In the genomic region with DNA sequence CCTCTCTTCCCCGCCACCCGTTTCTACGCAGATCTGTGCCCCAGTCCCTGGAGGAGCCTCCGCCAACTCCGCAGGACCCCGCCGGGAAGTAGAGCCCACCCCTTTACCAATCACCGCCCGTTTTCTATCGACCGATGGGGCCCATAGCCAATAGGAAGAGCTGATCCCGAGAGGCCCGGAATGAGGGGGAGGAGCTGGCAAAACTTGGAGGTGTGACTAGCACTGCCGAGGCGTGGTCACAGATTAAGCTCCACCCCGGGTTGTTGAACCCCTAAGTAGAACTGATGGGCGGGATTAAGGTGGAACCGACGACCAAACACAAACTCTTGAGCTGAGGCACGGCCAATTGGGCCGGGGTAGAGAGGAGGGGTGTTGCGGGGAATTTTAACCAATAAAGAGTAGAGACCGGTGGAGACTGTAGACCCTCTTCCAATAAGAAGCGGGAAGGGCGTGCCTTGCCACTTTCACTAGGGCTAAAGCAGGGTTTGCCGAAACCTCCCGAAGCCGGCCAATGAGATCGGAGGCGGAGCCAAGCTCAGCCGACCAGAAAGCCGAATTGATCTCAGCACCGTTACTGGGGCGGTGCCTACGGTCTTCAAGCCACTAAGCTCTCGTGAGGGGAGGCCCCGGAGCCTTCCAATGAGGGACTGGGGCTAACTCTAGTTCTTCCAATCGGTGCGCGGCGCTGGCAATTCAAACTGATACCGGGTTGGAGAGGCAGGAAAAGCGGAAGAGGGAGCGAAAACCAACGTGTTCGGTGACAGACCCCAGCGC, we compare ENCODE assay signal across 8 cellular contexts. TPM values are rescaled to one million over a fixed set of nuclear protein-coding genes. Genes with fewer than 3 reads are reported as not detected.
DNase-seq lines count a peak whose midpoint lies in the region; ATAC-seq, FAIRE-seq and TF ChIP-seq lines count a peak whose summit lies in the region.
"Not testable (repeated sequence)": the region's sequence is repeated elsewhere in the genome, so short reads cannot be mapped to it uniquely, and the experiment has no call there.

A gene (plus strand): TSS at position 691 of the 774 bp plus-strand sequence. CDS start 874 bp downstream, outside the sequence.
A gene (minus strand): TSS at position 45 of the 774 bp plus-strand sequence. CDS start 2,427 bp downstream, outside the sequence.

- no CpG with 5 or more reads among the region's 47 CpGs for WGBS in esophagus muscularis mucosa
- no CpG with 5 or more reads among the region's 47 CpGs for WGBS in mesenchymal stem cell

- not testable (repeated sequence) for H3K79me1 ChIP-seq in mesenchymal stem cell (replicated peaks; ENCODE audit: low read length, poor library complexity, severe bottlenecking)

- intact Hi-C loops in esophagus muscularis mucosa (cut with DNase I), result not testable (repeated sequence)

- H3K27ac ChIP-seq in KMS-11; mesenchymal stem cell (ENCODE audit: low read length, poor library complexity, severe bottlenecking): not testable (repeated sequence)
- H3K27ac ChIP-seq in esophagus muscularis mucosa (replicated peaks in 1 of 4), result peak within 1 kb of the TSS; percentile 73 to 77 (median 76)

- not testable (repeated sequence) for H3K79me2 ChIP-seq in KMS-11 (ENCODE audit: insufficient read depth, low read depth)

- H4K91ac ChIP-seq in mesenchymal stem cell (ENCODE audit: low read length), result not testable (repeated sequence)

- H3K4me3 ChIP-seq in KMS-11 (IDR thresholded peaks at IDR 0.05; ENCODE audit: insufficient read depth, low read depth, low read length), result not testable (repeated sequence)
- H3K4me3 ChIP-seq in esophagus muscularis mucosa, result peak within 1 kb of the TSS; percentile 36 to 60 (median 52)
- peak within 1 kb of the TSS; percentile 52 to 56 for H3K4me3 ChIP-seq in mesenchymal stem cell (ENCODE audit: insufficient read depth in 1 of 2, low read depth in 1 of 2, low read length in 2 of 2)

- not testable (repeated sequence) for H3K36me3 ChIP-seq in KMS-11 (ENCODE audit: insufficient read depth); esophagus muscularis mucosa; mesenchymal stem cell (ENCODE audit: control insufficient read depth in 1 of 2, insufficient read depth in 2 of 2, low read depth in 1 of 2, low read length in 2 of 2)

- H2AFZ ChIP-seq in KMS-11 (ENCODE audit: low read depth), result peak within 1 kb of the TSS; percentile 47; the same call in 1 of the 2 replicates
- not testable (repeated sequence) for H2AFZ ChIP-seq in mesenchymal stem cell (ENCODE audit: low read depth, low read length)

- not testable (repeated sequence) for H3K23ac ChIP-seq in mesenchymal stem cell (ENCODE audit: low read length in 2 of 2)

- peak within 1 kb of the TSS; percentile 88 for H3K4me3 Mint-ChIP-seq in activated T-cell treated with anti-CD3 and anti-CD28 coated beads, Interleukin-2, amount 50 U/mL, for 4 hours
- H3K4me3 Mint-ChIP-seq in stimulated activated memory B cell treated with anti-CD40 and anti-IgM and Interleukin-4, amounts not matched to agents 10 μg/mL and 1 μg/mL and 100 μg/mL, for 72 hours, result peak within 1 kb of the TSS; percentile 68

- not testable (repeated sequence) for H3K9me3 Mint-ChIP-seq in activated T-cell treated with anti-CD3 and anti-CD28 coated beads, Interleukin-2, amount 50 U/mL, for 4 hours; stimulated activated memory B cell treated with anti-CD40 and anti-IgM and Interleukin-4, amounts not matched to agents 10 μg/mL and 1 μg/mL and 100 μg/mL, for 72 hours

- DNase-seq in activated T-cell treated with anti-CD3 and anti-CD28 coated beads, Interleukin-2, amount 50 U/mL, for 4 hours; esophagus muscularis mucosa (ENCODE audit: extremely low spot score); mesenchymal stem cell: not testable (repeated sequence)

- not testable (repeated sequence) for H3K4ac ChIP-seq in mesenchymal stem cell (ENCODE audit: low read depth in 1 of 2, low read length in 2 of 2)

- not testable (repeated sequence) for H3K18ac ChIP-seq in mesenchymal stem cell (ENCODE audit: low read depth in 1 of 2, low read length in 2 of 2)

- H3K27me3 ChIP-seq in KMS-11 (ENCODE audit: insufficient read depth, low read depth); esophagus muscularis mucosa; mesenchymal stem cell (ENCODE audit: control insufficient read depth in 1 of 2, insufficient read depth in 1 of 2, low read length in 2 of 2): not testable (repeated sequence)

- TF ChIP-seq CTCF in KMS-11 (conservative IDR thresholded peaks at IDR 0.05; ENCODE audit: low read depth, low read length); esophagus muscularis mucosa (IDR thresholded peaks at IDR 0.05): not testable (repeated sequence)

- H3K4me1 Mint-ChIP-seq in activated T-cell treated with anti-CD3 and anti-CD28 coated beads, Interleukin-2, amount 50 U/mL, for 4 hours (ENCODE audit: low read depth); stimulated activated memory B cell treated with anti-CD40 and anti-IgM and Interleukin-4, amounts not matched to agents 10 μg/mL and 1 μg/mL and 100 μg/mL, for 72 hours: not testable (repeated sequence)

- H2BK15ac ChIP-seq in mesenchymal stem cell (ENCODE audit: low read depth, poor library complexity, severe bottlenecking), result not testable (repeated sequence)

- H4K8ac ChIP-seq in mesenchymal stem cell (ENCODE audit: low read length), result not testable (repeated sequence)

- not testable (repeated sequence) for TF ChIP-seq EP300 in esophagus muscularis mucosa (IDR thresholded peaks at IDR 0.05)

- not testable (repeated sequence) for H4K20me1 ChIP-seq in KMS-11 (ENCODE audit: insufficient read depth)

- not testable (repeated sequence) for H2AK5ac ChIP-seq in mesenchymal stem cell (ENCODE audit: low read length, severe bottlenecking)

- H3K4me2 ChIP-seq in KMS-11, result peak within 1 kb of the TSS; percentile 74
- H3K4me2 ChIP-seq in mesenchymal stem cell (ENCODE audit: low read length, poor library complexity, severe bottlenecking), result not testable (repeated sequence)

- H2BK120ac ChIP-seq in mesenchymal stem cell (ENCODE audit: low read depth, low read length), result not testable (repeated sequence)

- not testable (repeated sequence) for H2BK12ac ChIP-seq in mesenchymal stem cell (ENCODE audit: low read length in 2 of 2)

- H3K9ac ChIP-seq in KMS-11 (peak within 1 kb of the TSS; percentile 40; the same call in 1 of the 2 replicates), mesenchymal stem cell (ENCODE audit: low read length) (peak within 1 kb of the TSS; percentile 55)

- peak; percentile 92 for ATAC-seq in GM19468 (IDR thresholded peaks at IDR 0.05; ENCODE audit: extremely low read depth, unreplicated experiment)
- peak; percentile 79 for ATAC-seq in HG02943 (IDR thresholded peaks at IDR 0.05; ENCODE audit: low read depth, unreplicated experiment)
- peak; percentile 84 to 86 for ATAC-seq in activated T-cell treated with anti-CD3 and anti-CD28 coated beads, Interleukin-2, amount 50 U/mL, for 4 hours
- peak; percentile 93 for ATAC-seq in stimulated activated memory B cell treated with anti-CD40 and anti-IgM and Interleukin-4, amounts not matched to agents 10 μg/mL and 1 μg/mL and 100 μg/mL, for 72 hours

- not testable (repeated sequence) for H3K27me3 Mint-ChIP-seq in activated T-cell treated with anti-CD3 and anti-CD28 coated beads, Interleukin-2, amount 50 U/mL, for 4 hours (ENCODE audit: low read depth); stimulated activated memory B cell treated with anti-CD40 and anti-IgM and Interleukin-4, amounts not matched to agents 10 μg/mL and 1 μg/mL and 100 μg/mL, for 72 hours

- H3K4me1 ChIP-seq in KMS-11 (ENCODE audit: low read depth, poor library complexity, severe bottlenecking); esophagus muscularis mucosa; mesenchymal stem cell (ENCODE audit: control insufficient read depth, insufficient read depth, low read depth, low read length): not testable (repeated sequence)

- H3K9me3 ChIP-seq in esophagus muscularis mucosa; mesenchymal stem cell (ENCODE audit: control insufficient read depth, low read length): not testable (repeated sequence)

- not testable (repeated sequence) for H3K36me3 Mint-ChIP-seq in activated T-cell treated with anti-CD3 and anti-CD28 coated beads, Interleukin-2, amount 50 U/mL, for 4 hours (ENCODE audit: insufficient read depth); stimulated activated memory B cell treated with anti-CD40 and anti-IgM and Interleukin-4, amounts not matched to agents 10 μg/mL and 1 μg/mL and 100 μg/mL, for 72 hours

- not testable (repeated sequence) for H3K14ac ChIP-seq in mesenchymal stem cell (ENCODE audit: low read length in 2 of 2)

- TF ChIP-seq POLR2A in esophagus muscularis mucosa (IDR thresholded peaks at IDR 0.05; ENCODE audit: low read depth), result not testable (repeated sequence)

- H2BK5ac ChIP-seq in mesenchymal stem cell (ENCODE audit: low read depth, low read length, poor library complexity, severe bottlenecking), result not testable (repeated sequence)

- peak; percentile 99 for FAIRE-seq in G401.6 (lab: Jason Lieb, UNC)

- H3K27ac Mint-ChIP-seq in stimulated activated memory B cell treated with anti-CD40 and anti-IgM and Interleukin-4, amounts not matched to agents 10 μg/mL and 1 μg/mL and 100 μg/mL, for 72 hours, result peak within 1 kb of the TSS; percentile 61

RNA-seq across cellular contexts. Expression of the first gene that starts in this region (rescaled TPM):
- total RNA-seq in activated T-cell treated with anti-CD3 and anti-CD28 coated beads, Interleukin-2, amount 50 U/mL, for 4 hours, result 1 to 10 TPM; 1.5 to 3.6 (median 2.8) TPM
- under 1 TPM in 1 of 4 donors, not detected in 3; 0.42 TPM for total RNA-seq in esophagus muscularis mucosa
- polyA plus RNA-seq in mesenchymal stem cell (2013, experiment 1 of 2), result 0.46 TPM
- polyA plus RNA-seq in mesenchymal stem cell (2013, experiment 2 of 2), result 0.52 TPM

RNA-seq across cellular contexts. Expression of the second gene that starts in this region (rescaled TPM):
- total RNA-seq in activated T-cell treated with anti-CD3 and anti-CD28 coated beads, Interleukin-2, amount 50 U/mL, for 4 hours, result 10 to 100 TPM in 2 of 3 donors, 1 to 10 TPM in 1; 10.0 to 11.0 (median 10.8) TPM
- 10 to 100 TPM; 11.8 to 44.6 (median 20.3) TPM for total RNA-seq in esophagus muscularis mucosa
- polyA plus RNA-seq in mesenchymal stem cell (2013, experiment 1 of 2), result 17.0 TPM
- 16.1 TPM for polyA plus RNA-seq in mesenchymal stem cell (2013, experiment 2 of 2)
